10 cellular contexts compared by ENCODE assay signal in the genomic region with DNA sequence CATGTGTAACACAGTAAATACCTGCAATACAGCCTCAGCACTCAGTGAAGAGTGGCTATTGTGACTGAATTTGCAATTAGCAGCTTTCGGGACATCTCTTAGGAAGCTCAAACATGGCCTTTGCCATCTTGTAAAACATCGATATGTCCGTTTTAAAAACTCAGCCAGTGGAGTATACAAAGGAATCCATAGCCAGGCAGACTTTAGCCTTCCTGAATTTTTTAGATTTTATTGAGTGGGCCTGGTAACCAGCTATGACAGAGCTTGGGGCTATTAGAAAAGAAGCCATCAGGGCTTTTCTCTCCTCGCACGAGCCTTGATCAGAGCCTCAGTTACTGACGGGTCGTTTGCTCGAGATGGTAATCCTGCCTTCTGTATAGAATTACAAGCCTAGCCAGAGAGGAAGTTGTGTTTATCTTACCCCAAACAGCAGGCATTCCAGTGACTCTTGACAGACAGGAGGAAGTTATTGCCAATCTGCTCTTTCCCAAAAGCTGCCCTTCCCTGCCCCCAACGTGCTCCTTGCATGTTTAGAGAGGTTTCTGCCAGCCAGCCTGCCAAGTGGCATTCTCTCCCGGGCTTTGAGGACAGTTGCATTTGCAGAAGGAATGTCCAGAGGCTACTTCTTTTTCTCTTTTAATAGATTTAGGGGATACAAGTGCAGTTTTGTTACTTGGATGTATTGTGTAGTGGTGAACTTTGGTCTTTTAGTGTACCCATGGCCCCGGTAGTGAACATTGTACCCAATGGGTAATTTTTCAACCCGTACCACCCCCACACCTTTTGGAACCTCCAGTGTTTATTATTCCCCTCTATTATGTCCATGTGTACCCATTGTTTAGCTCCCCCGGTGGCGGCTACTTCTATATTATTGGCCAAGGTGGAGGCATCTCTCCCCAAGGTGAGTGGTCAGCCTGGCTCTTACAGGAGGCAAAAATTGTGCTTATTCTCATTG. TPM values are rescaled to one million over a fixed set of nuclear protein-coding genes. Genes with fewer than 3 reads are reported as not detected.
DNase-seq lines count a peak whose midpoint lies in the region; ATAC-seq and TF ChIP-seq lines count a peak whose summit lies in the region.
"Had no signal": no experiment of that assay in that cellular context is flagged by ENCODE, and none has a peak within 500 bp of the region (broad histone marks: within the 10 kb centered on the region; RNA-seq: fewer than 3 reads in every experiment).

No MANE protein-coding gene starts in this region.

- peak in 1 of 2 donors; percentile 16 for TF ChIP-seq CTCF in fibroblast of lung (conservative IDR thresholded peaks at IDR 0.05 in 1 of 2, IDR thresholded peaks at IDR 0.05 in 1 of 2; ENCODE audit: low read depth in 1 of 2, low read length in 2 of 2)

- no peak overlapping the region for H2BK5ac ChIP-seq in neuronal stem cell (ENCODE audit: low read length)

- H2BK12ac ChIP-seq in neuronal stem cell (ENCODE audit: low read length) = no peak overlapping the region

- H3K27ac ChIP-seq in fibroblast of lung (ENCODE audit: insufficient read depth, low read length) (no peak overlapping the region), neuronal stem cell (replicated peaks; ENCODE audit: low read length) (no peak overlapping the region)

- H3K14ac ChIP-seq in neuronal stem cell (ENCODE audit: low read length) = no peak overlapping the region

- H4K20me1 ChIP-seq in fibroblast of lung (ENCODE audit: control insufficient read depth, extremely low read depth, insufficient read depth, low read length) = no peaks in the 10 kb centered on the region

- H4K8ac ChIP-seq in neuronal stem cell (ENCODE audit: low read depth, low read length) = no peak overlapping the region

- DNase-seq in DMS 273 treated with DMSO at 0.1 percent for 48 hours (lab: John Stamatoyannopoulos, UW) = peak; percentile 68
- peak; percentile 46 for DNase-seq in OCI-M2 (lab: John Stamatoyannopoulos, UW; ENCODE audit: unreplicated experiment)
- DNase-seq in fibroblast of lung (ENCODE audit: low read depth in 2 of 2) = peak; percentile 10 to 31
- DNase-seq in neuronal stem cell (ENCODE audit: low spot score) = no peak
- no peak for DNase-seq in ACHN
- DNase-seq in activated T-cell treated with anti-CD3 and anti-CD28 coated beads, Interleukin-2, amount 50 U/mL, for 1 hour = no peak
- no peak for DNase-seq in activated CD4-positive, alpha-beta T cell treated with anti-CD3 and anti-CD28 coated beads for 1 hour
- DNase-seq: CD8-positive, alpha-beta T cell; central memory CD4-positive, alpha-beta T cell had no signal

- H2AFZ ChIP-seq in fibroblast of lung (ENCODE audit: low read length) (no peak overlapping the region), neuronal stem cell (ENCODE audit: low read length) (peak overlapping the region; percentile 66)

- in situ Hi-C loops in ACHN (cut with HindIII; ENCODE audit: low pct_ligation_motif_present, low pct_unique_long_range_greater_than_20kb, low sequenced_read_pairs) = no loop called here

- no peak overlapping the region for H3K23ac ChIP-seq in neuronal stem cell (ENCODE audit: low read depth, low read length, poor library complexity)

- H3K9ac ChIP-seq in fibroblast of lung (ENCODE audit: insufficient read depth, low read length) (no peak overlapping the region), neuronal stem cell (ENCODE audit: low read depth, low read length, poor library complexity) (no peak overlapping the region)

- no peak for ATAC-seq in GM21423 (IDR thresholded peaks at IDR 0.05; ENCODE audit: unreplicated experiment)
- ATAC-seq: CD8-positive, alpha-beta T cell had no signal

- H3K4me3 ChIP-seq in fibroblast of lung (replicated peaks in 1 of 4; ENCODE audit: control extremely low read depth in 1 of 4, insufficient read depth in 1 of 4, low read depth in 3 of 4, low read length in 4 of 4) (no peak overlapping the region), neuronal stem cell (ENCODE audit: low read length in 2 of 2) (no peak overlapping the region)

- H3K79me1 ChIP-seq in neuronal stem cell (ENCODE audit: low read depth, low read length) = no peaks in the 10 kb centered on the region

- no CpG with 5 or more reads among the region's 14 CpGs for WGBS in neuronal stem cell (ENCODE audit: extremely low coverage in 2 of 2, insufficient read length in 2 of 2, insufficient replicate concordance in 1 of 2), 2 donors

- no peaks in the 10 kb centered on the region for H3K79me2 ChIP-seq in fibroblast of lung (ENCODE audit: control insufficient read depth, insufficient read depth, low read length)

- H3K4me1 ChIP-seq in fibroblast of lung (ENCODE audit: control insufficient read depth, extremely low read depth, insufficient read depth, low read length) (peaks cover 2% of the 10 kb centered on the region), neuronal stem cell (ENCODE audit: control insufficient read depth in 2 of 2, insufficient read depth in 1 of 2, low read depth in 1 of 2, low read length in 2 of 2) (peaks cover 3 to 9% of the 10 kb centered on the region in 2 donors)

- H2BK120ac ChIP-seq in neuronal stem cell (ENCODE audit: low read depth, low read length) = no peak overlapping the region

- no peak overlapping the region for H3K4ac ChIP-seq in neuronal stem cell (ENCODE audit: low read length)

- H2BK15ac ChIP-seq in neuronal stem cell (ENCODE audit: low read length) = no peak overlapping the region

- H3K4me2 ChIP-seq in fibroblast of lung (ENCODE audit: extremely low read depth, insufficient read depth, low read length) = no peak overlapping the region
- no peak overlapping the region for H3K4me2 ChIP-seq in neuronal stem cell (ENCODE audit: insufficient read depth, low read length, poor library complexity, severe bottlenecking)

- H3K36me3 ChIP-seq in fibroblast of lung (ENCODE audit: control insufficient read depth, insufficient read depth, low read length) = no peaks in the 10 kb centered on the region
- no peaks in the 10 kb centered on the region for H3K36me3 ChIP-seq in neuronal stem cell (replicated peaks in 1 of 2; ENCODE audit: control insufficient read depth in 2 of 2, insufficient read depth in 2 of 2, low read length in 2 of 2)

- H3K9me3 ChIP-seq in fibroblast of lung (ENCODE audit: control insufficient read depth, insufficient read depth, low read depth, low read length) (no peaks in the 10 kb centered on the region), neuronal stem cell (replicated peaks in 1 of 2; ENCODE audit: control insufficient read depth in 2 of 2, insufficient read depth in 1 of 2, low read depth in 1 of 2, low read length in 2 of 2) (peaks cover 0 to 3% of the 10 kb centered on the region in 2 donors)

- no peaks in the 10 kb centered on the region for H3K27me3 ChIP-seq in fibroblast of lung (ENCODE audit: control insufficient read depth, insufficient read depth, low read length)
- H3K27me3 ChIP-seq in neuronal stem cell (ENCODE audit: control insufficient read depth in 3 of 3, insufficient read depth in 3 of 3, low read depth in 1 of 3, low read length in 3 of 3) = no peaks in the 10 kb centered on the region

- H3K18ac ChIP-seq in neuronal stem cell (ENCODE audit: low read length) = no peak overlapping the region

- no peak overlapping the region for H2AK5ac ChIP-seq in neuronal stem cell (ENCODE audit: low read depth, low read length)

- no peak overlapping the region for H4K91ac ChIP-seq in neuronal stem cell (ENCODE audit: low read depth, low read length, poor library complexity)

RNA-seq across cellular contexts. Expression of gene ITPR1, which starts 40.6 kb away (rescaled TPM):
- total RNA-seq in fibroblast of lung = 48.0 and 87.0 TPM in 2 replicates
- polyA plus RNA-seq in fibroblast of lung = 6.7 and 19.2 TPM in 2 replicates
- polyA plus RNA-seq in fibroblast of lung (2012) = 4.8 and 16.3 TPM in 2 replicates
- polyA minus RNA-seq in fibroblast of lung (ENCODE audit: low replicate concordance) = 7.0 and 28.0 TPM in 2 replicates
- polyA plus RNA-seq in neuronal stem cell (2013, experiment 1 of 2) = 1.3 TPM
- 1.1 TPM for polyA plus RNA-seq in neuronal stem cell (2013, experiment 2 of 2)

Comparison
In these comparisons a context has a peak if more than half of its experiments do, and no peak if none do; other contexts are left out.
1. DNase-seq: peak in DMS 273 treated with DMSO at 0.1 percent for 48 hours (single experiment), OCI-M2 (single experiment) and fibroblast of lung (2 of 2); none in neuronal stem cell (single experiment), ACHN (single experiment), activated T-cell treated with anti-CD3 and anti-CD28 coated beads, Interleukin-2, amount 50 U/mL, for 1 hour (single experiment) and activated CD4-positive, alpha-beta T cell treated with anti-CD3 and anti-CD28 coated beads for 1 hour (single experiment).